In the genomic region with DNA sequence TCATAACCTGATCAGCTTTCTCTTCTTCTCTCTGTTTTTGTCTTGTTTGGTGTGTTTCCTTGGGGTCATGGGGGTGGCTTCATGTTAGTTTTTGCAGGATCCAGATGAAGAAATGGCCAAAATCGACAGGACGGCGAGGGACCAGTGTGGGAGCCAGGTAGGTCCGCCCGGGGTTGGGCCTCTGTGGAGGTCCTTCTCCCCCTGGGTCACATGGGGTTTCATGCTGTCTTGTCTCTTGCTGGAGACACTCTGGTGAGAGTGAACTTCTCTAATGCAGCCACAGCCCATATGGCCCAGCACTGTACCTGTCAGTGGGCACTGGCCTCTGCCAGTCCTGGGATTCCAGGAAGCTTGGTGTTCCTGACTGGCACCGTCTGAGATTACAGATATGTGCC, we compare ENCODE assay signal across 8 cellular contexts. TPM values are rescaled to one million over a fixed set of nuclear protein-coding genes. Genes with fewer than 3 reads are reported as not detected.
DNase-seq lines count a peak whose midpoint lies in the region; ATAC-seq and TF ChIP-seq lines count a peak whose summit lies in the region.

No MANE protein-coding gene starts in this region.

- H3K36me3 Mint-ChIP-seq in CD8-positive, alpha-beta T cell: peaks cover 2% of the 10 kb centered on the region
- H3K36me3 Mint-ChIP-seq in neural crest cell (ENCODE audit: low read depth): peaks cover 6% of the 10 kb centered on the region

- peaks cover 5% of the 10 kb centered on the region for H3K4me1 ChIP-seq in CD8-positive, alpha-beta T cell (ENCODE audit: insufficient read depth, low read length)

- no peak overlapping the region for H3K27ac ChIP-seq in CD8-positive, alpha-beta T cell (ENCODE audit: low read depth, low read length)
- H3K27ac ChIP-seq in dorsolateral prefrontal cortex: peak overlapping the region in 1 of 59 donors; percentile 38

- no peak for TF ChIP-seq CTCF in CD8-positive, alpha-beta T cell (IDR thresholded peaks at IDR 0.05)
- TF ChIP-seq CTCF in dorsolateral prefrontal cortex (IDR thresholded peaks at IDR 0.05 in 54 of 56, conservative IDR thresholded peaks at IDR 0.05 in 2 of 56; ENCODE audit: low read depth in 1 of 56, partially characterized antibody in 56 of 56): no peak
- TF ChIP-seq CTCF in neural crest cell (conservative IDR thresholded peaks at IDR 0.05): no peak

- H3K4me3 ChIP-seq in CD8-positive, alpha-beta T cell (ENCODE audit: low read depth, low read length): peak overlapping the region; percentile 50
- H3K4me3 ChIP-seq in dorsolateral prefrontal cortex: peak overlapping the region in 58 of 59 donors; percentile 29 to 75 (median 57)

- no peaks in the 10 kb centered on the region for H3K9me3 Mint-ChIP-seq in CD8-positive, alpha-beta T cell
- no peaks in the 10 kb centered on the region for H3K9me3 Mint-ChIP-seq in neural crest cell

- H3K9me3 ChIP-seq in CD8-positive, alpha-beta T cell (ENCODE audit: low read length): no peaks in the 10 kb centered on the region

- CTCF ChIA-PET in CD8-positive, alpha-beta T cell (lab: Charles Lee): interaction anchor here (1.2 kb wide), 1 partner anchor 53 kb away, joined by 4 read pairs; no protein-coding TSS in a partner anchor

- no peaks in the 10 kb centered on the region for H3K27me3 Mint-ChIP-seq in CD8-positive, alpha-beta T cell (ENCODE audit: low read depth)
- H3K27me3 Mint-ChIP-seq in neural crest cell (ENCODE audit: low read depth): no peaks in the 10 kb centered on the region

- peaks cover 13% of the 10 kb centered on the region for H3K4me1 Mint-ChIP-seq in CD8-positive, alpha-beta T cell (ENCODE audit: low read depth)
- H3K4me1 Mint-ChIP-seq in neural crest cell: peaks cover 4% of the 10 kb centered on the region

- no peak for ATAC-seq in CD8-positive, alpha-beta T cell
- no peak for ATAC-seq in GM21381 (IDR thresholded peaks at IDR 0.05; ENCODE audit: unreplicated experiment)

- no peak for DNase-seq in CD8-positive, alpha-beta T cell
- DNase-seq in NAMALWA (ENCODE audit: low spot score) (peak; percentile 11), dorsolateral prefrontal cortex (no peak), neural crest cell (ENCODE audit: low read depth, low spot score) (no peak), NCI-H1105 (lab: John Stamatoyannopoulos, UW) (no peak), islet precursor cell (no peak), SKM-1 treated with dmso at 0.1 percent for 144 hours (lab: John Stamatoyannopoulos, UW; ENCODE audit: unreplicated experiment) (no peak)

- H3K27me3 ChIP-seq in CD8-positive, alpha-beta T cell (ENCODE audit: insufficient read depth, low read length): no peaks in the 10 kb centered on the region
- H3K27me3 ChIP-seq in dorsolateral prefrontal cortex: no peaks in the 10 kb centered on the region

- POLR2A ChIA-PET in CD8-positive, alpha-beta T cell (lab: Charles Lee): interaction anchor here (2.4 kb wide), 1 partner anchor 30 kb away, joined by 7 read pairs; no protein-coding TSS in a partner anchor

- H3K27ac Mint-ChIP-seq in CD8-positive, alpha-beta T cell: peak overlapping the region; percentile 58
- H3K27ac Mint-ChIP-seq in neural crest cell (ENCODE audit: unreplicated experiment): no peak overlapping the region

- H3K4me3 Mint-ChIP-seq in CD8-positive, alpha-beta T cell: peak overlapping the region; percentile 93
- H3K4me3 Mint-ChIP-seq in neural crest cell: peak overlapping the region; percentile 96

- no peaks in the 10 kb centered on the region for H3K36me3 ChIP-seq in CD8-positive, alpha-beta T cell (ENCODE audit: insufficient read depth, low read length)

- intact Hi-C loops in CD8-positive, alpha-beta T cell (cut with DNase I, micrococcal nuclease): loop anchor here in 1 of 2 experiments (5.0 kb wide), 2 partner anchors 206 to 601 kb away; a partner anchor contains a TSS
- intact Hi-C loops in dorsolateral prefrontal cortex (cut with DNase I): no loop called here

RNA-seq across cellular contexts. Expression of a gene that starts 1.1 kb away (rescaled TPM):
- 1 to 10 TPM; 4.9 to 6.6 TPM for total RNA-seq in CD8-positive, alpha-beta T cell
- 10 to 100 TPM in 1 of 120 experiments, 1 to 10 TPM in 119; 2.3 to 10.5 (median 5.5) TPM for total RNA-seq in dorsolateral prefrontal cortex
- total RNA-seq in neural crest cell: 26.1 and 29.7 TPM in 2 replicates
